In the genomic region with DNA sequence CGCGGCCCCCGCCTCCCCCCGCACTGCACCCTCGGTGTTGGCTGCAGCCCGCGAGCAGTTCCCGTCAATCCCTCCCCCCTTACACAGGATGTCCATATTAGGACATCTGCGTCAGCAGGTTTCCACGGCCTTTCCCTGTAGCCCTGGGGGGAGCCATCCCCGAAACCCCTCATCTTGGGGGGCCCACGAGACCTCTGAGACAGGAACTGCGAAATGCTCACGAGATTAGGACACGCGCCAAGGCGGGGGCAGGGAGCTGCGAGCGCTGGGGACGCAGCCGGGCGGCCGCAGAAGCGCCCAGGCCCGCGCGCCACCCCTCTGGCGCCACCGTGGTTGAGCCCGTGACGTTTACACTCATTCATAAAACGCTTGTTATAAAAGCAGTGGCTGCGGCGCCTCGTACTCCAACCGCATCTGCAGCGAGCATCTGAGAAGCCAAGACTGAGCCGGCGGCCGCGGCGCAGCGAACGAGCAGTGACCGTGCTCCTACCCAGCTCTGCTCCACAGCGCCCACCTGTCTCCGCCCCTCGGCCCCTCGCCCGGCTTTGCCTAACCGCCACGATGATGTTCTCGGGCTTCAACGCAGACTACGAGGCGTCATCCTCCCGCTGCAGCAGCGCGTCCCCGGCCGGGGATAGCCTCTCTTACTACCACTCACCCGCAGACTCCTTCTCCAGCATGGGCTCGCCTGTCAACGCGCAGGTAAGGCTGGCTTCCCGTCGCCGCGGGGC, we compare ENCODE assay signal across 8 cellular contexts. TPM values are rescaled to one million over a fixed set of nuclear protein-coding genes. Genes with fewer than 3 reads are reported as not detected.
DNase-seq lines count a peak whose midpoint lies in the region; ATAC-seq, FAIRE-seq and TF ChIP-seq lines count a peak whose summit lies in the region.

A gene (plus strand): TSS at position 407 of the 731 bp plus-strand sequence. CDS start 155 bp downstream, at position 562.

- no peaks in the 10 kb centered on the region for H4K20me1 ChIP-seq in OCI-LY1 (ENCODE audit: insufficient read depth, low read length)
- no peaks in the 10 kb centered on the region for H4K20me1 ChIP-seq in endothelial cell of umbilical vein (replicated peaks; ENCODE audit: control insufficient read depth, extremely low read depth, insufficient read depth, low read length)

- no peak within 1 kb of the TSS for H2AFZ ChIP-seq in OCI-LY1 (ENCODE audit: low read length)
- H2AFZ ChIP-seq in endothelial cell of umbilical vein (ENCODE audit: low read depth, low read length), result peak within 1 kb of the TSS; percentile 80

- BruUV-seq in endothelial cell of umbilical vein (replicated peaks; lab: Mats Ljungman, UMichigan), result no TSS peak

- FAIRE-seq in D721Med (lab: Jason Lieb, UNC), result no peak
- peak; percentile 92 for FAIRE-seq in endothelial cell of umbilical vein (lab: Jason Lieb, UNC)

- no peak within 1 kb of the TSS for H3K27ac ChIP-seq in OCI-LY1 (ENCODE audit: low read depth, low read length, poor library complexity, severe bottlenecking)
- H3K27ac ChIP-seq in endothelial cell of umbilical vein (ENCODE audit: insufficient read depth, low read depth, low read length), result peak within 1 kb of the TSS; percentile 92

- H3K79me2 ChIP-seq in OCI-LY1 (ENCODE audit: insufficient read depth, low read length) (no peaks in the 10 kb centered on the region), endothelial cell of umbilical vein (ENCODE audit: control insufficient read depth, insufficient read depth, low read length) (no peaks in the 10 kb centered on the region)

- POLR2A ChIA-PET in endothelial cell of umbilical vein (lab: Charles Lee), result interaction anchor here (1.0 to 1.5 kb wide), 3 partner anchors 11 to 20 kb away, joined by 4 to 6 read pairs (median 5); no protein-coding TSS in a partner anchor

- peaks cover 21% of the 10 kb centered on the region for H3K4me1 ChIP-seq in OCI-LY1 (ENCODE audit: insufficient read depth, low read length, severe bottlenecking)
- H3K4me1 ChIP-seq in endothelial cell of umbilical vein (ENCODE audit: control insufficient read depth, extremely low read depth, insufficient read depth, low read length), result peaks cover 11% of the 10 kb centered on the region

- dilution Hi-C loops in endothelial cell of umbilical vein (cut with MboI; ENCODE audit: extremely low pct_ligation_motif_present, low sequenced_read_pairs), result loop anchor here (25.0 kb wide), 1 partner anchor 141 kb away; a partner anchor contains a TSS

- no peaks in the 10 kb centered on the region for H3K36me3 ChIP-seq in OCI-LY1 (ENCODE audit: insufficient read depth, low read length)
- H3K36me3 ChIP-seq in endothelial cell of umbilical vein (ENCODE audit: control insufficient read depth in 2 of 2, extremely low read depth in 1 of 2, insufficient read depth in 2 of 2, low read length in 2 of 2), result peaks cover 0 to 9% of the 10 kb centered on the region in 2 experiments

- ATAC-seq in GM21526 (IDR thresholded peaks at IDR 0.05; ENCODE audit: low FRiP score, unreplicated experiment), result peak; percentile 61

- H3K9ac ChIP-seq in OCI-LY1 (ENCODE audit: low read length) (peak within 1 kb of the TSS; percentile 14; the same call in 1 of the 2 replicates), endothelial cell of umbilical vein (replicated peaks; ENCODE audit: extremely low read depth, insufficient read depth, low read length) (peak within 1 kb of the TSS; percentile 82)

- H3F3A ChIP-seq in OCI-LY1 (ENCODE audit: insufficient read depth, low read length), result no peaks in the 10 kb centered on the region

- peak; percentile 91 for DNase-seq in D721Med (ENCODE audit: insufficient read length, low spot score)
- peak; percentile 97 for DNase-seq in HuH-7.5 (ENCODE audit: low spot score)
- DNase-seq in activated CD8-positive, alpha-beta memory T cell treated with anti-CD3 and anti-CD28 coated beads, Interleukin-2, amount 50 U/mL, for 48 hours, result peak; percentile 91
- peak; percentile 93 for DNase-seq in endothelial cell of umbilical vein (ENCODE audit: low read depth, low spot score)
- peak; percentile 92 for DNase-seq in midbrain (lab: John Stamatoyannopoulos, UW)
- DNase-seq in stimulated activated CD8-positive, alpha-beta memory T cell treated with anti-CD3 and anti-CD28 coated beads, Interleukin-15, amount 100 ng/mL, for 48 hours (ENCODE audit: low read depth in 2 of 2), result peak; percentile 77 to 79

- TF ChIP-seq CTCF in D721Med (IDR thresholded peaks at IDR 0.05; ENCODE audit: insufficient read depth, missing control alignments) (no peak), OCI-LY1 (IDR thresholded peaks at IDR 0.05; ENCODE audit: low read length) (no peak), endothelial cell of umbilical vein (IDR thresholded peaks at IDR 0.05; ENCODE audit: extremely low read depth in 1 of 2, insufficient read depth in 1 of 2, low read depth in 1 of 2, low read length in 2 of 2) (no peak)

- H3K4me3 ChIP-seq in OCI-LY1 (ENCODE audit: low read depth, low read length, poor library complexity, severe bottlenecking) (peak within 1 kb of the TSS; percentile 61), endothelial cell of umbilical vein (replicated peaks in 1 of 3; ENCODE audit: insufficient read depth in 1 of 3, low read depth in 1 of 3, low read length in 3 of 3) (peak within 1 kb of the TSS; percentile 31 to 85 (median 68))

- H3K9me3 ChIP-seq in OCI-LY1 (ENCODE audit: low read length) (no peaks in the 10 kb centered on the region), endothelial cell of umbilical vein (replicated peaks; ENCODE audit: control insufficient read depth, insufficient read depth, low read length) (no peaks in the 10 kb centered on the region)

- CTCF ChIA-PET in endothelial cell of umbilical vein (lab: Charles Lee), result no interaction called here

- TF ChIP-seq POLR2A in endothelial cell of umbilical vein (IDR thresholded peaks at IDR 0.05; ENCODE audit: low read depth, low read length), result peak; percentile 98

- H3K9me1 ChIP-seq in endothelial cell of umbilical vein (replicated peaks; ENCODE audit: control insufficient read depth, extremely low read depth, insufficient read depth, low read length), result no peaks in the 10 kb centered on the region

- intact Hi-C loops in endothelial cell of umbilical vein (cut with micrococcal nuclease), result loop anchor here (1.0 kb wide), 1 partner anchor 16 kb away; no protein-coding TSS in a partner anchor

- no peaks in the 10 kb centered on the region for H3K9me2 ChIP-seq in OCI-LY1 (ENCODE audit: low read depth, low read length)

- H3K27me3 ChIP-seq in OCI-LY1 (ENCODE audit: insufficient read depth, low read length) (peaks cover 20% of the 10 kb centered on the region), endothelial cell of umbilical vein (ENCODE audit: control insufficient read depth in 2 of 2, insufficient read depth in 2 of 2, low read length in 2 of 2) (no peaks in the 10 kb centered on the region)

- H3K4me2 ChIP-seq in OCI-LY1 (ENCODE audit: low read length), result peak within 1 kb of the TSS; percentile 94
- H3K4me2 ChIP-seq in endothelial cell of umbilical vein (ENCODE audit: insufficient read depth, low read length), result peak within 1 kb of the TSS; percentile 85

TF ChIP-seq in endothelial cell of umbilical vein, 7 proteins besides CTCF, POLR2A, EP300 and RAD21:
- TF ChIP-seq POLR2AphosphoS5 (IDR thresholded peaks at IDR 0.05; ENCODE audit: insufficient read depth, low read depth, low read length) (peak; percentile 95), GATA2 (IDR thresholded peaks at IDR 0.05; ENCODE audit: insufficient read depth, insufficient read length, low read depth, low read length) (no peak), EZH2 (IDR thresholded peaks at IDR 0.05; ENCODE audit: borderline replicate concordance, low read depth, low read length, severe bottlenecking) (no peak)

RNA-seq across cellular contexts. Expression of the gene that starts here (rescaled TPM):
- total RNA-seq in endothelial cell of umbilical vein, result 9.2 and 63.2 TPM in 2 replicates
- 41.6 and 55.6 TPM in 2 replicates for polyA plus RNA-seq in endothelial cell of umbilical vein
- polyA plus RNA-seq in endothelial cell of umbilical vein (2011; cell fraction: cytosol; rRNA removed), result 26.6 and 60.9 TPM in 2 replicates
- polyA plus RNA-seq in endothelial cell of umbilical vein (2011; cell fraction: nucleus; rRNA removed), result 187 and 302 TPM in 2 replicates
- 1.9 and 7.0 TPM in 2 replicates for polyA plus RNA-seq in endothelial cell of umbilical vein (2012)
- polyA minus RNA-seq in endothelial cell of umbilical vein, result 38.7 and 58.4 TPM in 2 replicates
- 55.3 TPM for polyA minus RNA-seq in endothelial cell of umbilical vein (2011; cell fraction: cytosol; rRNA and poly(A)+ RNA removed)
- polyA minus RNA-seq in endothelial cell of umbilical vein (2011; cell fraction: nucleus; rRNA and poly(A)+ RNA removed), result 149 and 293 TPM in 2 replicates
